ENCODE assay signal across 8 cellular contexts in genomic region chr20:47274449-47275108, GRCh38.
A peak's percentile ranks its signal among the peaks of the same experiment; 100 is the strongest.
DNase-seq lines count a peak whose midpoint lies in the region; ATAC-seq and TF ChIP-seq lines count a peak whose summit lies in the region.

No MANE protein-coding gene starts in this region.

- TF ChIP-seq CTCF in VCaP (conservative IDR thresholded peaks at IDR 0.05) (no peak), esophagus muscularis mucosa (IDR thresholded peaks at IDR 0.05) (no peak), osteocyte (IDR thresholded peaks at IDR 0.05) (no peak)

- H3K27ac ChIP-seq in VCaP = peak overlapping the region; percentile 18
- H3K27ac ChIP-seq in esophagus muscularis mucosa (replicated peaks in 1 of 4) = peak overlapping the region; percentile 76 to 83 (median 79)

- 25% methylated on average over 3 of the region's 3 CpGs for WGBS in esophagus muscularis mucosa

- H3K9me3 ChIP-seq in esophagus muscularis mucosa = no peaks in the 10 kb centered on the region

- no peak for TF ChIP-seq POLR2A in esophagus muscularis mucosa (IDR thresholded peaks at IDR 0.05; ENCODE audit: low read depth)

- peak; percentile 89 for ATAC-seq in HG03442 (IDR thresholded peaks at IDR 0.05; ENCODE audit: unreplicated experiment)

- peaks cover 31% of the 10 kb centered on the region for H3K36me3 Mint-ChIP-seq in osteocyte (ENCODE audit: unreplicated experiment)

- no peak for TF ChIP-seq EP300 in esophagus muscularis mucosa (IDR thresholded peaks at IDR 0.05)

- intact Hi-C loops in esophagus muscularis mucosa (cut with DNase I) = no loop called here

- no peaks in the 10 kb centered on the region for H3K27me3 ChIP-seq in esophagus muscularis mucosa

- H3K36me3 ChIP-seq in esophagus muscularis mucosa = peaks cover 4 to 50% (median 46%) of the 10 kb centered on the region in 4 donors

- no peak overlapping the region for H3K4me3 ChIP-seq in esophagus muscularis mucosa

- no peaks in the 10 kb centered on the region for H3K27me3 Mint-ChIP-seq in osteocyte (ENCODE audit: unreplicated experiment)

- DNase-seq in AG08396 (ENCODE audit: low spot score) (peak; percentile 81), GM19238 (ENCODE audit: insufficient read length, low spot score) (peak; percentile 43), esophagus muscularis mucosa (ENCODE audit: extremely low spot score) (no peak), osteocyte (ENCODE audit: extremely low spot score, unreplicated experiment) (no peak), occipital lobe (lab: John Stamatoyannopoulos, UW) (no peak), NCI-H1105 (lab: John Stamatoyannopoulos, UW) (no peak)

- H3K4me1 ChIP-seq in esophagus muscularis mucosa = peaks cover 48 to 70% (median 64%) of the 10 kb centered on the region in 4 donors

- peak overlapping the region; percentile 53 for H3K4me3 Mint-ChIP-seq in osteocyte (ENCODE audit: unreplicated experiment)

- peaks cover 74% of the 10 kb centered on the region for H3K4me1 Mint-ChIP-seq in osteocyte (ENCODE audit: unreplicated experiment)

- no peaks in the 10 kb centered on the region for H3K9me3 Mint-ChIP-seq in osteocyte (ENCODE audit: unreplicated experiment)

- peak overlapping the region; percentile 98 for H3K27ac Mint-ChIP-seq in osteocyte (ENCODE audit: unreplicated experiment)

Comparison
In these comparisons a context has a peak if more than half of its experiments do, and no peak if none do; other contexts are left out.
1. DNase-seq: peak in AG08396 (single experiment) and GM19238 (single experiment); none in esophagus muscularis mucosa (single experiment), osteocyte (single experiment), occipital lobe (single experiment) and NCI-H1105 (single experiment).